1 cellular context compared by ENCODE assay signal in the genomic region with DNA sequence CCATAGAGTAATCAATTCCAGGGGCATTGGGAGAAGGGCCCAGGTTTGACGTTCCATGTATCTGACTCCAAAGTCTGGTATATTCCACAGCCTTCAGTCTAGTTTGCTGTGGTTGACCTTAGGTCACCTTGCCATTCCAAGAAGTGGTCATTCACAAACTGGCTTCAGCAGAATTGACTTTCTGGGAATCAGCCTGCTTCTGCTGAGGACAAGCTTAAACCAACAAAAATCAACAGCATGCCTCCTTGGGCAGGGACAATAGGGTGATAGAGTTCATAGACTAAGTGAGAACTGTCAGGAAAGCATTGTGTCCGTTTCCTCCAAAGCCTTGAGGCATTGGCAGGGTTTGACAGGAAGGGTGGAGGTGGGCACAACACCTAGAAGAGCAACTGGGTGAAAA.
TF ChIP-seq lines count a peak whose summit lies in the region.

No MANE protein-coding gene starts in this region.

TF ChIP-seq in K562, 482 proteins besides CTCF, POLR2A, EP300 and RAD21 (continued from another document):
- TF ChIP-seq ETS1 (conservative IDR thresholded peaks at IDR 0.05; ENCODE audit: control insufficient read depth, low read depth, low read length) (no peak), KLF1 (tag; IDR thresholded peaks at IDR 0.05) (no peak), MCM3 (IDR thresholded peaks at IDR 0.05) (no peak)
- TF ChIP-seq, protein P1, sequence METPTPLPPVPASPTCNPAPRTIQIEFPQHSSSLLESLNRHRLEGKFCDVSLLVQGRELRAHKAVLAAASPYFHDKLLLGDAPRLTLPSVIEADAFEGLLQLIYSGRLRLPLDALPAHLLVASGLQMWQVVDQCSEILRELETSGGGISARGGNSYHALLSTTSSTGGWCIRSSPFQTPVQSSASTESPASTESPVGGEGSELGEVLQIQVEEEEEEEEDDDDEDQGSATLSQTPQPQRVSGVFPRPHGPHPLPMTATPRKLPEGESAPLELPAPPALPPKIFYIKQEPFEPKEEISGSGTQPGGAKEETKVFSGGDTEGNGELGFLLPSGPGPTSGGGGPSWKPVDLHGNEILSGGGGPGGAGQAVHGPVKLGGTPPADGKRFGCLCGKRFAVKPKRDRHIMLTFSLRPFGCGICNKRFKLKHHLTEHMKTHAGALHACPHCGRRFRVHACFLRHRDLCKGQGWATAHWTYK (CRISPR knock-in tag; IDR thresholded peaks at IDR 0.05) = no peak
